ENCODE assay signal across 8 cellular contexts in the genomic region with DNA sequence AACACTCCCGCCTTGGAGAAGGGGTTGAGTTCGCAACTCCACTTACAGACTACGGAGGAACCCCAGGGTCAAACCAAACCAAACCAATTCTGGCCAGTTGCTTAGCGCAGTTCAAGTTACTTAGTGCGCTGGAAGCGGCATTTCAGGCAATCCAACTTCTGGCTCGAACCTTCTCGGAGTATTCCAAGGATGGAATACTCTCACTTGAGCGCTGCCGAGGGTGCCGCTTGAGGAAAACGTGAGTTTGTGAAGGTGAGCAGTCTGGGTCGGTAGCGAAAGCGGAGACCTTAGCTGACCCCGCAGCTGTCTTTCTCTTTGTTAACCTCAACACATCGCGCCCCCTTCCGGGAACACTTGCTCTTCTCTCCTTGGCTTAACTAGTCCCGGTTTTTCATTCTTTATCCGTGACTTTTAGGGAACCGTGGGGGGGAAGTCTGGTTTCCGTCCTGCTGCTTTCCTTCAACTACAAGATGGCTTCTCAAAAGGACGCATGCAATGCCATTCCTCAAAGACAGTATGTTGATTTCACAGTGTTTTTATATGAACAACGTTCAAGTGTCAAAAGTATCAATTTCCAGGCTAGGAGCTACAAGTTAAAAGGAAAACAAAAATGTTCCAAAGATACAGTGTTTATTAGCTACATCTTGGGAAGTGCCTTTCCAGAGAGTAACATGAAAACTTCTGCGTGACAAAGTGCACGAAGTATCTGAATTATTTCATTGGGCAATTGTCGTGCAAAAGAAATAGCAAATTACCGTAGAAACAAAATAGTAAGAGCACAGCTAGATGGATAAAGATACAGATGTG.
DNase-seq lines count a peak whose midpoint lies in the region; ATAC-seq and TF ChIP-seq lines count a peak whose summit lies in the region.

No MANE protein-coding gene starts in this region.

- peak overlapping the region; percentile 87 for H3K4me3 ChIP-seq in epithelial cell of esophagus (ENCODE audit: low read length)

- DNase-seq in COLO829 (ENCODE audit: low spot score) (peak; percentile 66), HPDE6-E6E7 (ENCODE audit: extremely low spot score) (peak; percentile 39), NOMO-1 treated with DMSO at 0.1 percent for 48 hours (lab: John Stamatoyannopoulos, UW; ENCODE audit: unreplicated experiment) (peak; percentile 92), epithelial cell of esophagus (ENCODE audit: low read depth) (peak; percentile 76), middle frontal gyrus (ENCODE audit: extremely low spot score, low spot score) (peak; percentile 55)
- peak; percentile 34 for DNase-seq in activated CD8-positive, alpha-beta memory T cell treated with anti-CD3 and anti-CD28 coated beads, Interleukin-2, amount 50 U/mL, for 24 hours (ENCODE audit: extremely low read depth)
- peak; percentile 14 to 26 for DNase-seq in stimulated activated CD8-positive, alpha-beta memory T cell treated with anti-CD3 and anti-CD28 coated beads, Interleukin-2, amount 100 ng/mL, for 1 hour (ENCODE audit: low read depth in 2 of 2)

- peak; percentile 9 for ATAC-seq in GM19468 (IDR thresholded peaks at IDR 0.05; ENCODE audit: extremely low read depth, unreplicated experiment)

- peak; percentile 24 for TF ChIP-seq CTCF in epithelial cell of esophagus (IDR thresholded peaks at IDR 0.05; ENCODE audit: insufficient read depth, low read depth, low read length, missing control alignments)

Comparison
In these comparisons a context has a peak if more than half of its experiments do, and no peak if none do; other contexts are left out.
1. Peak in every context shown above with its lines: DNase-seq, ATAC-seq and H3K4me3 ChIP-seq.
2. DNase-seq: peak in every context shown above with its lines; median percentile 92 in NOMO-1 treated with DMSO at 0.1 percent for 48 hours; 76 in epithelial cell of esophagus; 66 in COLO829; 55 in middle frontal gyrus; 39 in HPDE6-E6E7; 34 in activated CD8-positive, alpha-beta memory T cell treated with anti-CD3 and anti-CD28 coated beads, Interleukin-2, amount 50 U/mL, for 24 hours; 20 in stimulated activated CD8-positive, alpha-beta memory T cell treated with anti-CD3 and anti-CD28 coated beads, Interleukin-2, amount 100 ng/mL, for 1 hour.